ENCODE assay signal across 13 cellular contexts in genomic region chr10:46546591-46547330, GRCh38. TPM values are rescaled to one million over a fixed set of nuclear protein-coding genes. Genes with fewer than 3 reads are reported as not detected.
DNase-seq lines count a peak whose midpoint lies in the region; ATAC-seq and TF ChIP-seq lines count a peak whose summit lies in the region.
"Had no signal": no experiment of that assay in that cellular context is flagged by ENCODE, and none has a peak within 500 bp of the region (broad histone marks: within the 10 kb centered on the region; RNA-seq: fewer than 3 reads in every experiment).

No MANE protein-coding gene starts in this region.

- no peaks in the 10 kb centered on the region for H3K9me3 Mint-ChIP-seq in type B pancreatic cell

- H3K27ac ChIP-seq in heart left ventricle (no peak overlapping the region), ascending aorta (no peak overlapping the region), lower lobe of right lung (peak overlapping the region; percentile 12), gastroesophageal sphincter (no peak overlapping the region)
- H3K27ac ChIP-seq: BLaER1 had no signal

- 79 to 84% (median 81%) methylated on average over 8 to 9 of the region's 9 CpGs for WGBS in heart left ventricle, 4 donors
- WGBS in gastroesophageal sphincter (ENCODE audit: low coverage in 1 of 2), 2 donors, result 75 to 83% methylated on average over 8 to 9 of the region's 9 CpGs

- no peak overlapping the region for H3K27ac Mint-ChIP-seq in type B pancreatic cell

- TF ChIP-seq CTCF in heart left ventricle (IDR thresholded peaks at IDR 0.05) (no peak), ascending aorta (IDR thresholded peaks at IDR 0.05) (no peak), lower lobe of right lung (IDR thresholded peaks at IDR 0.05) (no peak), type B pancreatic cell (conservative IDR thresholded peaks at IDR 0.05) (no peak), gastroesophageal sphincter (IDR thresholded peaks at IDR 0.05) (no peak)

- DNase-seq in heart left ventricle, result peak; percentile 6 to 44 (median 20)
- no peak for DNase-seq in cardiac septum (ENCODE audit: low spot score)
- DNase-seq in ascending aorta (ENCODE audit: low spot score in 2 of 2), result peak; percentile 8 to 64
- peak; percentile 91 for DNase-seq in lower lobe of right lung
- peak; percentile 60 for DNase-seq in type B pancreatic cell (ENCODE audit: extremely low spot score, unreplicated experiment)
- no peak for DNase-seq in NK-92 treated with Interleukin-12 subunit alpha and Interleukin-12 subunit beta, amount 100 ng/mL, for 24 hours (lab: John Stamatoyannopoulos, UW)
- DNase-seq: mesendoderm; NCI-H446 treated with DMSO at 0.1 percent for 48 hours; stimulated activated naive CD4-positive, alpha-beta T cell; SW 1271 had no signal

- H3K4me3 Mint-ChIP-seq in type B pancreatic cell, result no peak overlapping the region

- no peak overlapping the region for H3K4me3 ChIP-seq in heart left ventricle
- H3K4me3 ChIP-seq in ascending aorta, result no peak overlapping the region
- H3K4me3 ChIP-seq in lower lobe of right lung, result no peak overlapping the region
- no peak overlapping the region for H3K4me3 ChIP-seq in gastroesophageal sphincter
- H3K4me3 ChIP-seq: BLaER1 had no signal

- H3K9me3 ChIP-seq in heart left ventricle (no peaks in the 10 kb centered on the region), ascending aorta (no peaks in the 10 kb centered on the region), lower lobe of right lung (no peaks in the 10 kb centered on the region), gastroesophageal sphincter (no peaks in the 10 kb centered on the region)
- H3K9me3 ChIP-seq: BLaER1 had no signal

- no peaks in the 10 kb centered on the region for H3K36me3 Mint-ChIP-seq in type B pancreatic cell

- ATAC-seq in heart left ventricle, result no peak
- ATAC-seq in lower lobe of right lung, result peak; percentile 54 to 57
- ATAC-seq in GM21390 (IDR thresholded peaks at IDR 0.05; ENCODE audit: unreplicated experiment), result no peak
- no peak for ATAC-seq in gastroesophageal sphincter

- H3K4me1 ChIP-seq in heart left ventricle (no peaks in the 10 kb centered on the region), ascending aorta (peaks cover 2 to 5% of the 10 kb centered on the region in 2 donors), lower lobe of right lung (peaks cover 24% of the 10 kb centered on the region), gastroesophageal sphincter (peaks cover 0 to 7% (median 0%) of the 10 kb centered on the region in 3 donors)
- H3K4me1 ChIP-seq: BLaER1 had no signal

- TF ChIP-seq POLR2A in heart left ventricle (IDR thresholded peaks at IDR 0.05), result no peak
- TF ChIP-seq POLR2A in gastroesophageal sphincter (IDR thresholded peaks at IDR 0.05), result no peak

- no peaks in the 10 kb centered on the region for H3K36me3 ChIP-seq in heart left ventricle
- H3K36me3 ChIP-seq in ascending aorta, result no peaks in the 10 kb centered on the region
- peaks cover 11% of the 10 kb centered on the region for H3K36me3 ChIP-seq in lower lobe of right lung
- H3K36me3 ChIP-seq in gastroesophageal sphincter, result no peaks in the 10 kb centered on the region
- H3K36me3 ChIP-seq: BLaER1 had no signal

- H3K4me1 Mint-ChIP-seq in type B pancreatic cell (ENCODE audit: unreplicated experiment), result peaks cover 4% of the 10 kb centered on the region

- peaks cover 0 to 58% (median 6%) of the 10 kb centered on the region in 9 donors for H3K27me3 ChIP-seq in heart left ventricle
- H3K27me3 ChIP-seq in ascending aorta, result no peaks in the 10 kb centered on the region
- no peaks in the 10 kb centered on the region for H3K27me3 ChIP-seq in lower lobe of right lung (ENCODE audit: low read depth)
- peaks cover 6% of the 10 kb centered on the region for H3K27me3 ChIP-seq in gastroesophageal sphincter
- H3K27me3 ChIP-seq: BLaER1 had no signal

- intact Hi-C loops in heart left ventricle (cut with DNase I), result no loop called here
- intact Hi-C loops in cardiac septum (cut with DNase I), result no loop called here
- intact Hi-C loops in ascending aorta (cut with DNase I), result no loop called here
- intact Hi-C loops in lower lobe of right lung (cut with DNase I), result no loop called here

- no peak for TF ChIP-seq EP300 in gastroesophageal sphincter (IDR thresholded peaks at IDR 0.05)

- peaks cover 19% of the 10 kb centered on the region for H3K27me3 Mint-ChIP-seq in type B pancreatic cell

RNA-seq across cellular contexts. Expression of gene GPRIN2, which starts 9.7 kb away (rescaled TPM):
- under 1 TPM in 1 of 9 donors, not detected in 8; 0.50 TPM for total RNA-seq in heart left ventricle
- polyA plus RNA-seq in heart left ventricle, result not detected
- total RNA-seq in cardiac septum, result not detected
- 6.3 TPM for total RNA-seq in ascending aorta
- 42.1 TPM for total RNA-seq in lower lobe of right lung
- total RNA-seq in type B pancreatic cell (ENCODE audit: low replicate concordance), result 4.4 and 7.0 TPM in 2 replicates
- total RNA-seq in gastroesophageal sphincter, result 1 to 10 TPM in 2 of 4 donors, not detected in 2; 1.2 to 1.6 TPM

RNA-seq across cellular contexts. Expression of gene SYT15, which starts 32.2 kb away (rescaled TPM):
- 1 to 10 TPM; 1.0 to 5.2 (median 2.9) TPM for total RNA-seq in heart left ventricle
- polyA plus RNA-seq in heart left ventricle, result 1 to 10 TPM; 1.2 to 1.3 TPM
- total RNA-seq in cardiac septum, result 6.7 TPM
- 50.9 TPM for total RNA-seq in ascending aorta
- 34.5 TPM for total RNA-seq in lower lobe of right lung
- total RNA-seq in type B pancreatic cell (ENCODE audit: low replicate concordance), result 1.2 and 1.3 TPM in 2 replicates
- 10 to 100 TPM in 2 of 4 donors, 1 to 10 TPM in 2; 1.9 to 11.2 (median 7.4) TPM for total RNA-seq in gastroesophageal sphincter

Comparison
In these comparisons a context has a peak if more than half of its experiments do, and no peak if none do; other contexts are left out.
1. DNase-seq: peak in heart left ventricle (5 of 5), ascending aorta (2 of 2), lower lobe of right lung (single experiment) and type B pancreatic cell (single experiment); none in cardiac septum (single experiment) and NK-92 treated with Interleukin-12 subunit alpha and Interleukin-12 subunit beta, amount 100 ng/mL, for 24 hours (single experiment).
2. ATAC-seq: peak in lower lobe of right lung (2 of 2); none in heart left ventricle (0 of 4), GM21390 (single experiment) and gastroesophageal sphincter (single experiment).